In the genomic region with DNA sequence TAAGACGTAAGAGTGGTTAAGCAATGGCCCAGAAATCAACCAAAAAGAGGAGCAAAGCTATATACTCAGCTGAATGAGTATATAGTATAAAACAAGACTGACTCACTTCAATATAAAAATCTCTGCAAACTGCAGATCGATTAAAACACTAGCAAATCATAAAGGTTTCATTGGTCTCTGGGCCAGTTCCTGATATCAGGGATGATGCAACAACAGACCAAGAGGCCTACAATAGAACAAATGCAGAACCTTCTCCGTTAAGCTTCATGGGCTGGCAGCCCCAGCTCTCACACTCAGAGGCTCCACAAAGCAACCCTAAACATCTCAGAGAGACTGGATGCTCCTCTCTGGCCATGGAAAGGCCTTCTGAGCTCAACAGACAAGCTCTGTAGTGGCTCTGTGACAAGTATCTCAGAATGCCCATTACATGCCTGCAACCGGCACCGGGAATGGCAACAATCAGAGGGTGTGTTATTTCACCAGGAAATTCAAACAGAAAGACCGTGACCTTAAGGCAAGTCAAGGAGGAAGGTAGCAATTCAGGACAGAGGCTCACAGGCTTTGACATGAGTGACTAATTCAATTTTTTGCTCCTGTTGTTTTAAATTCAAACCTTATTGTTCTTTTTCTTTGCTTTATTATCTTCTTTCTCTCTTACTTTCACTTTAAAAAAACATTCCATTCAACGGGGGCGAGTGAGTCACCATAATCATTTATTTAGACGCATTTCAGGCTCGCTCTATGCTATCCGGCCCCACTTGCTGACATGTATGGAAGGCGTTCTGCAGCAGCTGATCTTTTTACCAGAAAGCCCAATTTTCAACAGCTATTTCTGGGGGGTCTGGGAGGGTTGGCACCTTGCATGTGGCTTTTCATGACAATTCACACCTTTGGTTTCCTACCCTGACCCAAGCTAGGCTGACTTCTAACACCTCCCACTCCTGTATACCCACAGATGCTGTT, we compare ENCODE assay signal across 10 cellular contexts. TPM values are rescaled to one million over a fixed set of nuclear protein-coding genes. Genes with fewer than 3 reads are reported as not detected.
DNase-seq lines count a peak whose midpoint lies in the region; ATAC-seq and TF ChIP-seq lines count a peak whose summit lies in the region.
"Had no signal": no experiment of that assay in that cellular context is flagged by ENCODE, and none has a peak within 500 bp of the region (broad histone marks: within the 10 kb centered on the region; RNA-seq: fewer than 3 reads in every experiment).

No MANE protein-coding gene starts in this region.

- intact Hi-C loops in mucosa of descending colon (cut with DNase I, micrococcal nuclease), result no loop called here
- intact Hi-C loops in uterus (cut with DNase I; ENCODE audit: low total_unique reads), result no loop called here

- peaks cover 15% of the 10 kb centered on the region for H3K4me1 Mint-ChIP-seq in activated T-cell treated with anti-CD3 and anti-CD28 coated beads, Interleukin-2, amount 50 U/mL, for 24 hours (ENCODE audit: low read depth)

- no peaks in the 10 kb centered on the region for H3K9me3 Mint-ChIP-seq in activated T-cell treated with anti-CD3 and anti-CD28 coated beads, Interleukin-2, amount 50 U/mL, for 24 hours

- no peak for TF ChIP-seq CTCF in mucosa of descending colon (IDR thresholded peaks at IDR 0.05)
- no peak for TF ChIP-seq CTCF in uterus (IDR thresholded peaks at IDR 0.05)

- H3K27ac Mint-ChIP-seq in activated T-cell treated with anti-CD3 and anti-CD28 coated beads, Interleukin-2, amount 50 U/mL, for 24 hours, result peak overlapping the region; percentile 14

- no peaks in the 10 kb centered on the region for H3K27me3 Mint-ChIP-seq in activated T-cell treated with anti-CD3 and anti-CD28 coated beads, Interleukin-2, amount 50 U/mL, for 24 hours

- no peaks in the 10 kb centered on the region for H3K36me3 Mint-ChIP-seq in activated T-cell treated with anti-CD3 and anti-CD28 coated beads, Interleukin-2, amount 50 U/mL, for 24 hours (ENCODE audit: low read depth)

- H3K36me3 ChIP-seq in mucosa of descending colon (ENCODE audit: low read depth) (no peaks in the 10 kb centered on the region), uterus (no peaks in the 10 kb centered on the region)

- H3K4me3 Mint-ChIP-seq in activated T-cell treated with anti-CD3 and anti-CD28 coated beads, Interleukin-2, amount 50 U/mL, for 24 hours, result no peak overlapping the region

- H3K27me3 ChIP-seq in uterus, result no peaks in the 10 kb centered on the region

- H3K27ac ChIP-seq in cingulate gyrus (ENCODE audit: low read depth, low read length), result peak overlapping the region; percentile 75
- peak overlapping the region; percentile 78 to 81 for H3K27ac ChIP-seq in uterus

- H3K4me1 ChIP-seq in mucosa of descending colon (ENCODE audit: low read depth) (peaks cover 4% of the 10 kb centered on the region), uterus (peaks cover 8 to 10% of the 10 kb centered on the region in 2 donors)

- H3K4me3 ChIP-seq in mucosa of descending colon (no peak overlapping the region), uterus (peak overlapping the region; percentile 13 to 38)

- peak; percentile 18 for ATAC-seq in mucosa of descending colon
- ATAC-seq in HG03159 (IDR thresholded peaks at IDR 0.05; ENCODE audit: unreplicated experiment), result no peak

- no peaks in the 10 kb centered on the region for H3K9me3 ChIP-seq in mucosa of descending colon
- no peaks in the 10 kb centered on the region for H3K9me3 ChIP-seq in uterus

- DNase-seq in activated T-cell treated with anti-CD3 and anti-CD28 coated beads, Interleukin-2, amount 50 U/mL, for 24 hours, result no peak
- no peak for DNase-seq in activated T-cell treated with anti-CD3 and anti-CD28 coated beads, Interleukin-2, amount 50 U/mL, for 1 hour
- DNase-seq in mucosa of descending colon (no peak), uterus (no peak), cerebellar cortex (ENCODE audit: low spot score) (no peak), NCI-H2196 (lab: John Stamatoyannopoulos, UW; ENCODE audit: unreplicated experiment) (no peak)
- DNase-seq: activated gamma-delta T cell treated with Interleukin-2 at 50 U/mL for 16 hours, COR-L47 had no signal

- no peak for TF ChIP-seq POLR2A in uterus (IDR thresholded peaks at IDR 0.05)

RNA-seq across cellular contexts. Expression of gene CYRIA, which starts 15.1 kb away (rescaled TPM):
- total RNA-seq in mucosa of descending colon, result 10 to 100 TPM in 1 of 3 donors, 1 to 10 TPM in 2; 2.2 to 18.0 (median 3.5) TPM
- total RNA-seq in uterus, result 10 to 100 TPM in 1 of 4 donors, 1 to 10 TPM in 3; 4.4 to 29.6 (median 8.1) TPM
